In genomic region chr12:40202095-40203059, GRCh38 we compare ENCODE assay signal across 14 cellular contexts. TPM values are rescaled to one million over a fixed set of nuclear protein-coding genes. Genes with fewer than 3 reads are reported as not detected.
A peak's percentile ranks its signal among the peaks of the same experiment; 100 is the strongest.
DNase-seq lines count a peak whose midpoint lies in the region; ATAC-seq and TF ChIP-seq lines count a peak whose summit lies in the region.
"Had no signal": no experiment of that assay in that cellular context is flagged by ENCODE, and none has a peak within 500 bp of the region (broad histone marks: within the 10 kb centered on the region; RNA-seq: fewer than 3 reads in every experiment).

No MANE protein-coding gene starts in this region.

- TF ChIP-seq CTCF in OCI-LY1 (IDR thresholded peaks at IDR 0.05; ENCODE audit: low read length) (no peak), left ventricle myocardium inferior (IDR thresholded peaks at IDR 0.05; ENCODE audit: borderline replicate concordance) (no peak)

- H3K27me3 ChIP-seq in OCI-LY1 (ENCODE audit: insufficient read depth, low read length): no peaks in the 10 kb centered on the region
- H3K27me3 ChIP-seq in left ventricle myocardium inferior (ENCODE audit: low read depth): no peaks in the 10 kb centered on the region
- H3K27me3 ChIP-seq: neural progenitor cell had no signal

- peak; percentile 61 for ATAC-seq in GM18868 (IDR thresholded peaks at IDR 0.05; ENCODE audit: unreplicated experiment)
- peak; percentile 8 for ATAC-seq in HG03354 (IDR thresholded peaks at IDR 0.05; ENCODE audit: poor library complexity, severe bottlenecking, unreplicated experiment)
- peak; percentile 77 to 82 for ATAC-seq in stimulated activated naive B cell treated with anti-CD40 and anti-IgM and Interleukin-4, amounts not matched to agents 10 μg/mL and 1 μg/mL and 100 μg/mL, for 72 hours (replicated peaks)
- ATAC-seq: Panc1; stimulated activated naive CD8-positive, alpha-beta T cell treated with anti-CD3 and anti-CD28 coated beads, Interleukin-15, amount 100 ng/mL, for 72 hours had no signal

- H3K4me1 ChIP-seq in OCI-LY1 (ENCODE audit: insufficient read depth, low read length, severe bottlenecking) (peaks cover 15% of the 10 kb centered on the region), left ventricle myocardium inferior (no peaks in the 10 kb centered on the region)
- H3K4me1 ChIP-seq: neural progenitor cell had no signal

- H3K4me3 Mint-ChIP-seq in stimulated activated naive B cell treated with anti-CD40 and anti-IgM and Interleukin-4, amounts not matched to agents 10 μg/mL and 1 μg/mL and 100 μg/mL, for 72 hours: peak overlapping the region; percentile 26 to 41
- H3K4me3 Mint-ChIP-seq: neural progenitor cell; stimulated activated naive CD8-positive, alpha-beta T cell treated with anti-CD3 and anti-CD28 coated beads, Interleukin-15, amount 100 ng/mL, for 72 hours had no signal

- H3K4me2 ChIP-seq in OCI-LY1 (ENCODE audit: low read length): no peak overlapping the region; the same call in 1 of the 2 replicates
- H3K4me2 ChIP-seq: neural progenitor cell had no signal

- no peak overlapping the region for H3K4me3 ChIP-seq in OCI-LY1 (ENCODE audit: low read depth, low read length, poor library complexity, severe bottlenecking)
- H3K4me3 ChIP-seq in left ventricle myocardium inferior: no peak overlapping the region
- H3K4me3 ChIP-seq: lung, neural progenitor cell had no signal

- H3K36me3 ChIP-seq in OCI-LY1 (ENCODE audit: insufficient read depth, low read length) (no peaks in the 10 kb centered on the region), left ventricle myocardium inferior (no peaks in the 10 kb centered on the region)
- H3K36me3 ChIP-seq: neural progenitor cell had no signal

- intact Hi-C loops in left ventricle myocardium inferior (cut with micrococcal nuclease): no loop called here

- H3K27ac ChIP-seq in OCI-LY1 (ENCODE audit: low read depth, low read length, poor library complexity, severe bottlenecking): no peak overlapping the region
- H3K27ac ChIP-seq in left ventricle myocardium inferior (replicated peaks): no peak overlapping the region
- H3K27ac ChIP-seq: C4-2B, neural progenitor cell had no signal

- peak overlapping the region; percentile 81 for H3K27ac Mint-ChIP-seq in stimulated activated naive B cell treated with anti-CD40 and anti-IgM and Interleukin-4, amounts not matched to agents 10 μg/mL and 1 μg/mL and 100 μg/mL, for 72 hours
- H3K27ac Mint-ChIP-seq: neural progenitor cell; stimulated activated naive CD8-positive, alpha-beta T cell treated with anti-CD3 and anti-CD28 coated beads, Interleukin-15, amount 100 ng/mL, for 72 hours had no signal

- H3K9me3 ChIP-seq in OCI-LY1 (ENCODE audit: low read length) (no peaks in the 10 kb centered on the region), left ventricle myocardium inferior (replicated peaks) (peaks cover 7% of the 10 kb centered on the region)

- no peaks in the 10 kb centered on the region for H3K9me2 ChIP-seq in OCI-LY1 (ENCODE audit: low read depth, low read length)

- H3F3A ChIP-seq in OCI-LY1 (ENCODE audit: insufficient read depth, low read length): no peaks in the 10 kb centered on the region

- H3K79me2 ChIP-seq in OCI-LY1 (ENCODE audit: insufficient read depth, low read length): no peaks in the 10 kb centered on the region

- H3K9ac ChIP-seq in OCI-LY1 (ENCODE audit: low read length): no peak overlapping the region
- H3K9ac ChIP-seq: neural progenitor cell had no signal

- H3K4me1 Mint-ChIP-seq in stimulated activated naive B cell treated with anti-CD40 and anti-IgM and Interleukin-4, amounts not matched to agents 10 μg/mL and 1 μg/mL and 100 μg/mL, for 72 hours: peaks cover 10 to 44% of the 10 kb centered on the region in 2 donors
- H3K4me1 Mint-ChIP-seq: neural progenitor cell; stimulated activated naive CD8-positive, alpha-beta T cell treated with anti-CD3 and anti-CD28 coated beads, Interleukin-15, amount 100 ng/mL, for 72 hours had no signal

- no peak for DNase-seq in stimulated activated naive B cell treated with anti-CD40 and anti-IgM and Interleukin-4, amounts not matched to agents 10 μg/mL and 1 μg/mL and 100 μg/mL, for 72 hours
- DNase-seq in left ventricle myocardium inferior (no peak), SW480 (ENCODE audit: low spot score) (no peak), NCI-H82 treated with DMSO at 0.1 percent for 48 hours (lab: John Stamatoyannopoulos, UW; ENCODE audit: unreplicated experiment) (no peak)
- DNase-seq: stimulated activated naive CD8-positive, alpha-beta T cell treated with anti-CD3 and anti-CD28 coated beads, Interleukin-15, amount 100 ng/mL, for 72 hours; T-helper 2 cell had no signal

- H2AFZ ChIP-seq in OCI-LY1 (ENCODE audit: low read length): peak overlapping the region; percentile 88
- H2AFZ ChIP-seq: neural progenitor cell had no signal

- H4K20me1 ChIP-seq in OCI-LY1 (ENCODE audit: insufficient read depth, low read length): no peaks in the 10 kb centered on the region

- H3K27me3 Mint-ChIP-seq in stimulated activated naive B cell treated with anti-CD40 and anti-IgM and Interleukin-4, amounts not matched to agents 10 μg/mL and 1 μg/mL and 100 μg/mL, for 72 hours: no peaks in the 10 kb centered on the region
- H3K27me3 Mint-ChIP-seq: stimulated activated naive CD8-positive, alpha-beta T cell treated with anti-CD3 and anti-CD28 coated beads, Interleukin-15, amount 100 ng/mL, for 72 hours had no signal

- peaks cover 2 to 4% of the 10 kb centered on the region in 2 donors for H3K36me3 Mint-ChIP-seq in stimulated activated naive B cell treated with anti-CD40 and anti-IgM and Interleukin-4, amounts not matched to agents 10 μg/mL and 1 μg/mL and 100 μg/mL, for 72 hours
- H3K36me3 Mint-ChIP-seq: neural progenitor cell had no signal

- no peaks in the 10 kb centered on the region for H3K9me3 Mint-ChIP-seq in stimulated activated naive B cell treated with anti-CD40 and anti-IgM and Interleukin-4, amounts not matched to agents 10 μg/mL and 1 μg/mL and 100 μg/mL, for 72 hours
- H3K9me3 Mint-ChIP-seq: neural progenitor cell; stimulated activated naive CD8-positive, alpha-beta T cell treated with anti-CD3 and anti-CD28 coated beads, Interleukin-15, amount 100 ng/mL, for 72 hours had no signal

RNA-seq across cellular contexts. Expression of gene LRRK2, which starts 22.4 kb away (rescaled TPM):
- total RNA-seq in left ventricle myocardium inferior: 6.7 TPM
- total RNA-seq: M059J had no signal

Comparison
In these comparisons a context has a peak if more than half of its experiments do, and no peak if none do; other contexts are left out.
1. ATAC-seq: peak in every context shown above with its lines; median percentile 80 in stimulated activated naive B cell treated with anti-CD40 and anti-IgM and Interleukin-4, amounts not matched to agents 10 μg/mL and 1 μg/mL and 100 μg/mL, for 72 hours; 61 in GM18868; 8 in HG03354.